Comparison of ENCODE assay signal across 11 cellular contexts in genomic region chr1:206895837-206896242, GRCh38. TPM values are rescaled to one million over a fixed set of nuclear protein-coding genes. Genes with fewer than 3 reads are reported as not detected.
DNase-seq lines count a peak whose midpoint lies in the region; ATAC-seq and TF ChIP-seq lines count a peak whose summit lies in the region.
"Had no signal": no experiment of that assay in that cellular context is flagged by ENCODE, and none has a peak within 500 bp of the region (broad histone marks: within the 10 kb centered on the region; RNA-seq: fewer than 3 reads in every experiment).

No MANE protein-coding gene starts in this region.

- H3K36me3 Mint-ChIP-seq in neural crest cell (ENCODE audit: low read depth), result no peaks in the 10 kb centered on the region
- H3K36me3 Mint-ChIP-seq: stimulated activated effector memory CD8-positive, alpha-beta T cell treated with anti-CD3 and anti-CD28 coated beads, Interleukin-12 subunit alpha, Interleukin-12 subunit beta, amount 100 ng/mL, for 72 hours had no signal

- H3K27me3 ChIP-seq in mammary epithelial cell (ENCODE audit: insufficient read depth, low read length), result no peaks in the 10 kb centered on the region

- H3K4me1 ChIP-seq in mammary epithelial cell (ENCODE audit: insufficient read depth, low read length), result peaks cover 73% of the 10 kb centered on the region

- no peak overlapping the region for H3K4me3 ChIP-seq in mammary epithelial cell (replicated peaks in 1 of 3; ENCODE audit: insufficient read depth in 1 of 3, low read depth in 2 of 3, low read length in 3 of 3)

- peak overlapping the region; percentile 36 for H3K27ac Mint-ChIP-seq in neural crest cell (ENCODE audit: unreplicated experiment)
- H3K27ac Mint-ChIP-seq: stimulated activated effector memory CD8-positive, alpha-beta T cell treated with anti-CD3 and anti-CD28 coated beads, Interleukin-12 subunit alpha, Interleukin-12 subunit beta, amount 100 ng/mL, for 72 hours had no signal

- no peak overlapping the region for H3K4me3 Mint-ChIP-seq in neural crest cell
- H3K4me3 Mint-ChIP-seq: stimulated activated effector memory CD8-positive, alpha-beta T cell treated with anti-CD3 and anti-CD28 coated beads, Interleukin-12 subunit alpha, Interleukin-12 subunit beta, amount 100 ng/mL, for 72 hours had no signal

- in situ Hi-C loops in mammary epithelial cell (cut with MboI; ENCODE audit: low sequenced_read_pairs in 2 of 2) (no loop called here), KBM-7 (cut with MboI; ENCODE audit: low pct_unique_long_range_greater_than_20kb, low sequenced_read_pairs) (no loop called here)

- H3K4me1 Mint-ChIP-seq in neural crest cell, result no peaks in the 10 kb centered on the region

- H3K79me2 ChIP-seq in mammary epithelial cell (ENCODE audit: insufficient read depth, low read length), result no peaks in the 10 kb centered on the region

- TSS peak; percentile 86 for BruUV-seq in mammary epithelial cell (replicated peaks; lab: Mats Ljungman, UMichigan)

- CTCF ChIA-PET in mammary epithelial cell (lab: Charles Lee; ENCODE audit: low non-redundant PET), result interaction anchor here (1.4 kb wide), 1 partner anchor 86 kb away, joined by 3 read pairs; no protein-coding TSS in a partner anchor

- intact Hi-C loops in mammary epithelial cell (cut with micrococcal nuclease), result loop anchor here (1.0 kb wide), 1 partner anchor 9 kb away; no protein-coding TSS in a partner anchor

- peaks cover 5% of the 10 kb centered on the region for H3K27me3 Mint-ChIP-seq in neural crest cell (ENCODE audit: low read depth)

- peak overlapping the region; percentile 82 for H3K27ac ChIP-seq in mammary epithelial cell (ENCODE audit: insufficient read depth, low read depth, low read length)

- ATAC-seq in HG03378 (IDR thresholded peaks at IDR 0.05; ENCODE audit: unreplicated experiment), result no peak
- ATAC-seq: Panc1; right cardiac atrium; stimulated activated effector memory CD8-positive, alpha-beta T cell treated with anti-CD3 and anti-CD28 coated beads, Interleukin-12 subunit alpha, Interleukin-12 subunit beta, amount 100 ng/mL, for 72 hours had no signal

- peak overlapping the region; percentile 38 for H3K9ac ChIP-seq in mammary epithelial cell (ENCODE audit: insufficient read depth, low read length)

- H3K36me3 ChIP-seq in mammary epithelial cell (ENCODE audit: insufficient read depth, low read length), result no peaks in the 10 kb centered on the region

- TF ChIP-seq CTCF in mammary epithelial cell (conservative IDR thresholded peaks at IDR 0.05 in 1 of 2, IDR thresholded peaks at IDR 0.05 in 1 of 2; ENCODE audit: extremely low read depth in 1 of 2, insufficient read depth in 1 of 2, low read depth in 1 of 2, low read length in 2 of 2), result no peak
- TF ChIP-seq CTCF in neural crest cell (conservative IDR thresholded peaks at IDR 0.05), result no peak

- H3K4me2 ChIP-seq in mammary epithelial cell (ENCODE audit: insufficient read depth, low read depth, low read length), result peak overlapping the region; percentile 38

- DNase-seq in DMS153 treated with DMSO at 0.1 percent for 48 hours (lab: John Stamatoyannopoulos, UW; ENCODE audit: unreplicated experiment) (peak; percentile 90), NCI-H146 (lab: John Stamatoyannopoulos, UW) (peak; percentile 81), mammary epithelial cell (no peak), neural crest cell (ENCODE audit: low read depth, low spot score) (no peak), KBM-7 (no peak), foreskin melanocyte (no peak)
- DNase-seq: right cardiac atrium had no signal

- 36% methylated on average over 3 of the region's 3 CpGs for WGBS in mammary epithelial cell (ENCODE audit: low coverage, missing lambda C conversion rate)

- dilution Hi-C loops in mammary epithelial cell (cut with HindIII; ENCODE audit: low sequenced_read_pairs), result no loop called here

- H4K20me1 ChIP-seq in mammary epithelial cell (ENCODE audit: insufficient read depth, low read length), result no peaks in the 10 kb centered on the region

- H3K9me3 Mint-ChIP-seq in neural crest cell, result no peaks in the 10 kb centered on the region
- H3K9me3 Mint-ChIP-seq: stimulated activated effector memory CD8-positive, alpha-beta T cell treated with anti-CD3 and anti-CD28 coated beads, Interleukin-12 subunit alpha, Interleukin-12 subunit beta, amount 100 ng/mL, for 72 hours had no signal

- peak overlapping the region; percentile 46 for H2AFZ ChIP-seq in mammary epithelial cell (ENCODE audit: low read depth, low read length)

- no peaks in the 10 kb centered on the region for H3K9me3 ChIP-seq in mammary epithelial cell (replicated peaks; ENCODE audit: insufficient read depth, low read length)

RNA-seq across cellular contexts. Expression of gene IL24, which starts 1.4 kb away (rescaled TPM):
- not detected for total RNA-seq in mammary epithelial cell
- polyA plus RNA-seq in mammary epithelial cell, result 0.09 TPM
- polyA minus RNA-seq in mammary epithelial cell, result not detected
- total RNA-seq in neural crest cell, result not detected in 2 replicates
- total RNA-seq: right cardiac atrium had no signal
- polyA plus RNA-seq: right cardiac atrium had no signal

RNA-seq across cellular contexts. Expression of gene FCMR, which starts 25.9 kb away (rescaled TPM):
- 1 to 10 TPM; 1.2 to 5.0 TPM for total RNA-seq in mammary epithelial cell
- polyA plus RNA-seq in mammary epithelial cell, result 5.4 TPM
- polyA minus RNA-seq in mammary epithelial cell, result not detected
- total RNA-seq in neural crest cell, result not detected in 2 replicates

RNA-seq across cellular contexts. Expression of gene IL20, which starts 30.4 kb away (rescaled TPM):
- not detected for total RNA-seq in mammary epithelial cell
- 0.10 TPM for polyA plus RNA-seq in mammary epithelial cell
- not detected for polyA minus RNA-seq in mammary epithelial cell
- not detected in 2 replicates for total RNA-seq in neural crest cell
- total RNA-seq: activated CD8-positive, alpha-beta memory T cell treated with anti-CD3 and anti-CD28 coated beads for 36 hours; right cardiac atrium had no signal
- polyA plus RNA-seq: right cardiac atrium had no signal

RNA-seq across cellular contexts. Expression of gene PIGR, which starts 50.4 kb away (rescaled TPM):
- total RNA-seq in mammary epithelial cell, result 10 to 100 TPM in 1 of 2 donors, not detected in 1; 10.7 TPM
- 0.03 TPM for polyA plus RNA-seq in mammary epithelial cell
- polyA minus RNA-seq in mammary epithelial cell, result 1.4 TPM
- total RNA-seq in neural crest cell, result not detected in 2 replicates

Comparison
In these comparisons a context has a peak if more than half of its experiments do, and no peak if none do; other contexts are left out.
1. DNase-seq: peak in DMS153 treated with DMSO at 0.1 percent for 48 hours (single experiment) and NCI-H146 (single experiment); none in mammary epithelial cell (single experiment), neural crest cell (single experiment), KBM-7 (single experiment) and foreskin melanocyte (single experiment).